ENCODE assay signal across 18 cellular contexts in genomic region chr11:101866619-101867491, GRCh38. TPM values are rescaled to one million over a fixed set of nuclear protein-coding genes. Genes with fewer than 3 reads are reported as not detected.
DNase-seq lines count a peak whose midpoint lies in the region; ATAC-seq and TF ChIP-seq lines count a peak whose summit lies in the region.
"Had no signal": no experiment of that assay in that cellular context is flagged by ENCODE, and none has a peak within 500 bp of the region (broad histone marks: within the 10 kb centered on the region; RNA-seq: fewer than 3 reads in every experiment).

No MANE protein-coding gene starts in this region.

- in situ Hi-C loops in mammary epithelial cell (cut with MboI; ENCODE audit: low sequenced_read_pairs in 2 of 2): no loop called here

- H3K4me3 Mint-ChIP-seq in MCF 10A (ENCODE audit: unreplicated experiment): no peak overlapping the region
- H3K4me3 Mint-ChIP-seq: activated naive CD4-positive, alpha-beta T cell treated with anti-CD3 and anti-CD28 coated beads, Interleukin-2, amount 50 U/mL, for 24 hours; naive B cell; T-helper 17 cell had no signal

- no peak overlapping the region for H2AFZ ChIP-seq in mammary epithelial cell (ENCODE audit: low read depth, low read length)

- no peak for ATAC-seq in HG03342 (IDR thresholded peaks at IDR 0.05; ENCODE audit: unreplicated experiment)
- ATAC-seq in GM19397 (IDR thresholded peaks at IDR 0.05; ENCODE audit: unreplicated experiment): no peak
- ATAC-seq in HG03159 (IDR thresholded peaks at IDR 0.05; ENCODE audit: unreplicated experiment): no peak
- ATAC-seq: T-helper 17 cell had no signal

- POLR2A ChIA-PET in MCF 10A (lab: Yijun Ruan, JAX): interaction anchor here (1.0 to 1.4 kb wide), 2 partner anchors 49 to 141 kb away, joined by 3 to 4 read pairs; partner anchors contain the start of gene ANGPTL5

- CTCF ChIA-PET in mammary epithelial cell (lab: Charles Lee; ENCODE audit: low non-redundant PET) (interaction anchor here (0.5 kb wide), 1 partner anchor 807 kb away, joined by 4 read pairs; no protein-coding TSS in a partner anchor), MCF 10A (lab: Yijun Ruan, JAX) (interaction anchor here (0.7 to 13.1 kb wide), 7 partner anchors 8 to 402 kb away, joined by 3 to 372 read pairs (median 3); partner anchors contain the start of gene CEP126)

- H3K27ac Mint-ChIP-seq in MCF 10A (ENCODE audit: low read depth, unreplicated experiment): no peak overlapping the region
- H3K27ac Mint-ChIP-seq: activated naive CD4-positive, alpha-beta T cell treated with anti-CD3 and anti-CD28 coated beads, Interleukin-2, amount 50 U/mL, for 24 hours; naive B cell; T-helper 17 cell had no signal

- H4K20me1 ChIP-seq in mammary epithelial cell (ENCODE audit: insufficient read depth, low read length): no peaks in the 10 kb centered on the region

- H3K27me3 ChIP-seq in mammary epithelial cell (ENCODE audit: insufficient read depth, low read length): no peaks in the 10 kb centered on the region
- H3K27me3 ChIP-seq: sigmoid colon, thyroid gland had no signal

- peaks cover 33% of the 10 kb centered on the region for H3K4me1 ChIP-seq in mammary epithelial cell (ENCODE audit: insufficient read depth, low read length)
- H3K4me1 ChIP-seq: thyroid gland had no signal

- WGBS in mammary epithelial cell (ENCODE audit: low coverage, missing lambda C conversion rate): 98% methylated on average over 5 of the region's 5 CpGs

- H3K27ac ChIP-seq in mammary epithelial cell (ENCODE audit: insufficient read depth, low read depth, low read length): no peak overlapping the region
- H3K27ac ChIP-seq: thyroid gland had no signal

- no peak overlapping the region for H3K9ac ChIP-seq in mammary epithelial cell (ENCODE audit: insufficient read depth, low read length)

- H3K9me3 ChIP-seq in mammary epithelial cell (replicated peaks; ENCODE audit: insufficient read depth, low read length): peaks cover 6% of the 10 kb centered on the region
- H3K9me3 ChIP-seq: thyroid gland had no signal

- no TSS peak for BruUV-seq in mammary epithelial cell (replicated peaks; lab: Mats Ljungman, UMichigan)
- BruUV-seq in MCF 10A (replicated peaks; lab: Mats Ljungman, UMichigan): no TSS peak

- dilution Hi-C loops in mammary epithelial cell (cut with HindIII; ENCODE audit: low sequenced_read_pairs): no loop called here

- DNase-seq in mammary epithelial cell (peak; percentile 60), MCF 10A (ENCODE audit: unreplicated experiment) (no peak), amniotic epithelial cell (ENCODE audit: low read depth) (peak; percentile 79), iPS-NIHi7 (ENCODE audit: extremely low spot score) (peak; percentile 15), stromal cell of bone marrow (ENCODE audit: low read depth) (peak; percentile 10)
- DNase-seq: activated CD8-positive, alpha-beta memory T cell treated with anti-CD3 and anti-CD28 coated beads for 24 hours; naive B cell; NCI-H187 treated with DMSO at 0.1 percent for 48 hours; sigmoid colon; T-helper 17 cell; thyroid gland had no signal

- H3K9me3 Mint-ChIP-seq in MCF 10A (ENCODE audit: unreplicated experiment): peaks cover 8% of the 10 kb centered on the region
- H3K9me3 Mint-ChIP-seq: activated naive CD4-positive, alpha-beta T cell treated with anti-CD3 and anti-CD28 coated beads, Interleukin-2, amount 50 U/mL, for 24 hours had no signal

- peaks cover 13% of the 10 kb centered on the region for H3K4me1 Mint-ChIP-seq in MCF 10A (ENCODE audit: insufficient read depth, unreplicated experiment)
- H3K4me1 Mint-ChIP-seq: activated naive CD4-positive, alpha-beta T cell treated with anti-CD3 and anti-CD28 coated beads, Interleukin-2, amount 50 U/mL, for 24 hours; naive B cell; T-helper 17 cell had no signal

- H3K4me3 ChIP-seq in mammary epithelial cell (replicated peaks in 1 of 3; ENCODE audit: insufficient read depth in 1 of 3, low read depth in 2 of 3, low read length in 3 of 3): no peak overlapping the region
- H3K4me3 ChIP-seq: sigmoid colon, thyroid gland had no signal

- no peaks in the 10 kb centered on the region for H3K79me2 ChIP-seq in mammary epithelial cell (ENCODE audit: insufficient read depth, low read length)

- no peaks in the 10 kb centered on the region for H3K27me3 Mint-ChIP-seq in MCF 10A (ENCODE audit: insufficient read depth, unreplicated experiment)

- H3K36me3 ChIP-seq in mammary epithelial cell (ENCODE audit: insufficient read depth, low read length): no peaks in the 10 kb centered on the region
- H3K36me3 ChIP-seq: sigmoid colon, thyroid gland had no signal

- H3K36me3 Mint-ChIP-seq in MCF 10A (ENCODE audit: insufficient read depth, unreplicated experiment): no peaks in the 10 kb centered on the region
- H3K36me3 Mint-ChIP-seq: activated naive CD4-positive, alpha-beta T cell treated with anti-CD3 and anti-CD28 coated beads, Interleukin-2, amount 50 U/mL, for 24 hours; naive B cell had no signal

- TF ChIP-seq CTCF in mammary epithelial cell (conservative IDR thresholded peaks at IDR 0.05 in 1 of 2, IDR thresholded peaks at IDR 0.05 in 1 of 2; ENCODE audit: extremely low read depth in 1 of 2, insufficient read depth in 1 of 2, low read depth in 1 of 2, low read length in 2 of 2): no peak
- no peak for TF ChIP-seq CTCF in MCF 10A (IDR thresholded peaks at IDR 0.05; ENCODE audit: unreplicated experiment)

- intact Hi-C loops in mammary epithelial cell (cut with micrococcal nuclease) (no loop called here), MCF 10A (cut with micrococcal nuclease) (no loop called here)

- peak overlapping the region; percentile 8 for H3K4me2 ChIP-seq in mammary epithelial cell (ENCODE audit: insufficient read depth, low read depth, low read length)

RNA-seq across cellular contexts. Expression of gene CEP126, which starts 48.0 kb away (rescaled TPM):
- total RNA-seq in mammary epithelial cell (1 to 10 TPM; 2.2 to 2.8 TPM), MCF 10A (2022) (3.1 and 4.3 TPM in 2 replicates)
- polyA plus RNA-seq in mammary epithelial cell: 0.76 TPM
- 1.1 TPM for polyA minus RNA-seq in mammary epithelial cell

RNA-seq across cellular contexts. Expression of gene ANGPTL5, which starts 49.5 kb away (rescaled TPM):
- total RNA-seq in mammary epithelial cell (not detected), MCF 10A (2022) (not detected in 2 replicates)
- polyA plus RNA-seq in mammary epithelial cell: not detected
- polyA minus RNA-seq in mammary epithelial cell: not detected
- total RNA-seq: dermis microvascular lymphatic vessel endothelial cell, OCI-LY7, T-helper 17 cell had no signal
- polyA plus RNA-seq: AG04450 had no signal
